ENCODE assay signal across 1 cellular context in genomic region chr6:37777272-37777736, GRCh38.
TF ChIP-seq lines count a peak whose summit lies in the region.

No MANE protein-coding gene starts in this region.

TF ChIP-seq in GM12878, 131 proteins besides CTCF, POLR2A, EP300 and RAD21 (continued from another document and continues in another):
- TF ChIP-seq BCLAF1 (IDR thresholded peaks at IDR 0.05), result no peak
- no peak for TF ChIP-seq POLR2AphosphoS2 (IDR thresholded peaks at IDR 0.05; ENCODE audit: low read depth, low read length)
- no peak for TF ChIP-seq USF1 (IDR thresholded peaks at IDR 0.05; ENCODE audit: borderline replicate concordance, extremely low read length, insufficient read depth, low read depth, low read length)
- TF ChIP-seq ZBTB40 (IDR thresholded peaks at IDR 0.05; ENCODE audit: borderline replicate concordance), result no peak
- no peak for TF ChIP-seq MTA3 (IDR thresholded peaks at IDR 0.05; ENCODE audit: borderline replicate concordance, low read length)
- TF ChIP-seq SMAD5 (IDR thresholded peaks at IDR 0.05; ENCODE audit: low read depth), result no peak
- TF ChIP-seq POU2F2 (IDR thresholded peaks at IDR 0.05; ENCODE audit: borderline replicate concordance, low read depth, low read length), result no peak
- TF ChIP-seq CEBPZ (IDR thresholded peaks at IDR 0.05; ENCODE audit: low read depth, low read length), result no peak
- TF ChIP-seq E4F1 (IDR thresholded peaks at IDR 0.05; ENCODE audit: borderline replicate concordance, partially characterized antibody), result no peak
- no peak for TF ChIP-seq BRCA1 (IDR thresholded peaks at IDR 0.05; ENCODE audit: low read depth, low read length)
- no peak for TF ChIP-seq NR2C1 (IDR thresholded peaks at IDR 0.05)
- 0 out of 2 replicates have a peak, but pooled peaks have one; percentile 62 for TF ChIP-seq CBFB (IDR thresholded peaks at IDR 0.05; ENCODE audit: low read depth)
- no peak for TF ChIP-seq MYB (IDR thresholded peaks at IDR 0.05; ENCODE audit: borderline replicate concordance, low read depth, low read length)
- no peak for TF ChIP-seq SIX5 (IDR thresholded peaks at IDR 0.05; ENCODE audit: low read depth, low read length, severe bottlenecking)
- TF ChIP-seq RBBP5 (conservative IDR thresholded peaks at IDR 0.05), result no peak
- no peak for TF ChIP-seq JUND (IDR thresholded peaks at IDR 0.05; ENCODE audit: low read depth, low read length)
- no peak for TF ChIP-seq REST (IDR thresholded peaks at IDR 0.05; ENCODE audit: low read depth, low read length)
- no peak for TF ChIP-seq GATAD2B (conservative IDR thresholded peaks at IDR 0.05; ENCODE audit: low read depth)
- no peak for TF ChIP-seq WRNIP1 (IDR thresholded peaks at IDR 0.05; ENCODE audit: borderline replicate concordance, low read depth, low read length)
- TF ChIP-seq ELK1 (IDR thresholded peaks at IDR 0.05; ENCODE audit: low read depth, low read length), result no peak
- TF ChIP-seq CHD4 (IDR thresholded peaks at IDR 0.05), result no peak
- TF ChIP-seq SUZ12 (IDR thresholded peaks at IDR 0.05; ENCODE audit: unreplicated experiment), result no peak
- TF ChIP-seq RELB (IDR thresholded peaks at IDR 0.05; ENCODE audit: low read depth), result peak; percentile 79; the same call in 1 of the 2 replicates
- TF ChIP-seq SREBF2 (IDR thresholded peaks at IDR 0.05; ENCODE audit: low read length), result no peak
- no peak for TF ChIP-seq SMC3 (IDR thresholded peaks at IDR 0.05; ENCODE audit: borderline replicate concordance, low read length)
- TF ChIP-seq BACH1 (IDR thresholded peaks at IDR 0.05; ENCODE audit: borderline replicate concordance), result no peak
- no peak for TF ChIP-seq SP1 (IDR thresholded peaks at IDR 0.05; ENCODE audit: low read depth, low read length)
- TF ChIP-seq TCF12 (IDR thresholded peaks at IDR 0.05; ENCODE audit: low read depth, low read length), result no peak
- TF ChIP-seq PBX3 (IDR thresholded peaks at IDR 0.05; ENCODE audit: insufficient replicate concordance, low read depth, low read length), result no peak
- TF ChIP-seq IRF5 (IDR thresholded peaks at IDR 0.05; ENCODE audit: borderline replicate concordance), result no peak
- TF ChIP-seq STAT1 (conservative IDR thresholded peaks at IDR 0.05), result no peak
- no peak for TF ChIP-seq ZNF384 (IDR thresholded peaks at IDR 0.05; ENCODE audit: borderline replicate concordance, low read depth, low read length)
- no peak for TF ChIP-seq ZNF24 (IDR thresholded peaks at IDR 0.05)
- TF ChIP-seq BMI1 (IDR thresholded peaks at IDR 0.05; ENCODE audit: borderline replicate concordance), result no peak
